Comparison of ENCODE assay signal across 28 cellular contexts in genomic region chr12:39297946-39298345, GRCh38.
"Had no signal": no experiment of that assay in that cellular context is flagged by ENCODE, and none has a peak within 500 bp of the region (broad histone marks: within the 10 kb centered on the region; RNA-seq: fewer than 3 reads in every experiment).

No MANE protein-coding gene starts in this region.

- H3K36me3 Mint-ChIP-seq: naive B cell had no signal

- H3K9me3 ChIP-seq: heart right ventricle, left lung, lower lobe of right lung, pancreas, right atrium auricular region, right lobe of liver, stomach, testis, thyroid gland, transverse colon, upper lobe of left lung, vagina had no signal

- H3K79me2 ChIP-seq: hepatocyte had no signal

- DNase-seq: heart right ventricle; kidney glomerular epithelial cell; left cardiac atrium; left lung; lower lobe of right lung; mammary epithelial cell; mesendoderm; naive B cell; natural killer cell; nucleus accumbens; pancreas; posterior cingulate gyrus; right lobe of liver; stimulated activated CD4-positive, alpha-beta T cell treated with anti-CD3 and anti-CD28 coated beads, Interleukin-1b, Interleukin-23, amount 100 ng/mL, for 48 hours; stimulated activated CD4-positive, alpha-beta T cell treated with anti-CD3 and anti-CD28 coated beads, Interleukin-2, amount 100 ng/mL, for 48 hours; stimulated activated CD4-positive, alpha-beta T cell treated with anti-CD3 and anti-CD28 coated beads, Interleukin-4, amount 100 ng/mL, for 4 hours; stimulated activated CD8-positive, alpha-beta memory T cell treated with anti-CD3 and anti-CD28 coated beads, Interleukin-4, amount 100 ng/mL, for 48 hours; stimulated activated naive CD8-positive, alpha-beta T cell treated with anti-CD3 and anti-CD28 coated beads, Interleukin-15, Interleukin-2, amounts not matched to agents 100 U/mL and 50 U/mL, for 24 hours; stomach; testis; thyroid gland; transverse colon; upper lobe of left lung had no signal

- H3K27me3 ChIP-seq: heart right ventricle, hepatocyte, left lung, pancreas, right atrium auricular region, right lobe of liver, stomach, testis, thyroid gland, transverse colon, upper lobe of left lung, vagina had no signal

- H3K4me1 Mint-ChIP-seq: naive B cell; stimulated activated memory B cell treated with anti-CD40 and anti-IgM and Interleukin-4, amounts not matched to agents 10 μg/mL and 1 μg/mL and 100 μg/mL, for 72 hours had no signal

- H3K27ac Mint-ChIP-seq: naive B cell; natural killer cell; stimulated activated memory B cell treated with anti-CD40 and anti-IgM and Interleukin-4, amounts not matched to agents 10 μg/mL and 1 μg/mL and 100 μg/mL, for 72 hours had no signal

- H2AFZ ChIP-seq: hepatocyte had no signal

- H3K9me3 Mint-ChIP-seq: natural killer cell had no signal

- H3K4me2 ChIP-seq: hepatocyte, smooth muscle cell had no signal

- H3K27ac ChIP-seq: heart right ventricle, hepatocyte, left lung, lower lobe of right lung, pancreas, right atrium auricular region, right lobe of liver, stomach, testis, thyroid gland, transverse colon, upper lobe of left lung, vagina had no signal

- H3K4me1 ChIP-seq: left lung, lower lobe of right lung, pancreas, right lobe of liver, testis, thyroid gland, transverse colon, vagina had no signal

- ATAC-seq: heart right ventricle; left cardiac atrium; left lung; lower lobe of right lung; natural killer cell; pancreas; right lobe of liver; stimulated activated memory B cell treated with anti-CD40 and anti-IgM and Interleukin-4, amounts not matched to agents 10 μg/mL and 1 μg/mL and 100 μg/mL, for 72 hours; stimulated activated naive CD8-positive, alpha-beta T cell treated with anti-CD3 and anti-CD28 coated beads, Interleukin-15, Interleukin-2, amounts not matched to agents 100 U/mL and 50 U/mL, for 24 hours had no signal

- H3K4me3 ChIP-seq: heart right ventricle, hepatocyte, left lung, lower lobe of right lung, pancreas, right atrium auricular region, right lobe of liver, smooth muscle cell, stomach, testis, thyroid gland, transverse colon, upper lobe of left lung, vagina had no signal

- H3K4me3 Mint-ChIP-seq: naive B cell; natural killer cell; stimulated activated memory B cell treated with anti-CD40 and anti-IgM and Interleukin-4, amounts not matched to agents 10 μg/mL and 1 μg/mL and 100 μg/mL, for 72 hours had no signal

- H3K27me3 Mint-ChIP-seq: naive B cell; stimulated activated memory B cell treated with anti-CD40 and anti-IgM and Interleukin-4, amounts not matched to agents 10 μg/mL and 1 μg/mL and 100 μg/mL, for 72 hours had no signal

- H3K36me3 ChIP-seq: left lung, lower lobe of right lung, pancreas, thyroid gland, transverse colon, upper lobe of left lung had no signal
